Comparison of ENCODE assay signal across 8 cellular contexts in the genomic region with DNA sequence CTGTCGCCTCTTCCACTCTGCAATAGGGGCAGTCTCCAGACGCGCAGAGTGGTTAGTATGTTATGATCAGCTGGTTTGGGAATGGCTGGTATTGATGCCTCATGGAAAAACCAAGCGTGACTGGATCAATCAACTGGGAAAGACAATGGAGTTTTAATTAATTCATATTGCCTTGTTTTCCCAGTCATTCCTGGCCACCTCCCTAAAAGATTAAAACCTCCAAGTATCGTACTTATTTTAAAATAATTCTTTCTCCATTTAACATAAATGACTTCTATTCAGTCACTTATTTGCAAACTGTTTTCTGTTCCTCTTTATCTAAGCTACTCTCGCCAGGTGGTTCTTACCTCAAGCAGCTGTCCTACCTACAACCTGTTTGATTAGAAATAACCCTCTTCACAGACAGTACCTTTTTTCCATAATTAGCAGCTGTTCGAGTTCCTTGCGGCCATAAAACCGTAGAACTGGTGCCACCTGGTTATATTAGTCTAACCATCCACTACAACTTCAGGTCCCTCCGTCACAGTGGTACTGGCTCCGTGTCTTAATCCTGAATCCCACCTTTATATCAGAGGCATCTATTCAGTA. TPM values are rescaled to one million over a fixed set of nuclear protein-coding genes. Genes with fewer than 3 reads are reported as not detected.
DNase-seq lines count a peak whose midpoint lies in the region; ATAC-seq and TF ChIP-seq lines count a peak whose summit lies in the region.

No MANE protein-coding gene starts in this region.

- no peak for TF ChIP-seq CTCF in GM23338 (conservative IDR thresholded peaks at IDR 0.05; ENCODE audit: low read depth in 2 of 2)
- no peak for TF ChIP-seq CTCF in chondrocyte (IDR thresholded peaks at IDR 0.05)
- TF ChIP-seq CTCF in nephron (IDR thresholded peaks at IDR 0.05; ENCODE audit: unreplicated experiment in 3 of 3): no peak

- H4K20me1 ChIP-seq in GM23338 (replicated peaks; ENCODE audit: insufficient read depth): no peaks in the 10 kb centered on the region

- H3K27me3 ChIP-seq in GM23338 (ENCODE audit: insufficient read depth): no peaks in the 10 kb centered on the region
- H3K27me3 ChIP-seq in MG63: no peaks in the 10 kb centered on the region

- peaks cover 30% of the 10 kb centered on the region for H3K4me1 ChIP-seq in GM23338 (ENCODE audit: insufficient read depth)

- TF ChIP-seq POLR2A in erythroblast (IDR thresholded peaks at IDR 0.05; ENCODE audit: low read length): no peak

- H3K9me3 ChIP-seq in MG63: no peaks in the 10 kb centered on the region

- DNase-seq in NCI-H2107 treated with DMSO at 0.1 percent for 48 hours (lab: John Stamatoyannopoulos, UW; ENCODE audit: unreplicated experiment): peak; percentile 63
- no peak for DNase-seq in NCI-H2107 (lab: John Stamatoyannopoulos, UW)
- peak; percentile 15 for DNase-seq in GM23338 (ENCODE audit: low spot score)
- no peak for DNase-seq in MG63
- no peak for DNase-seq in chondrocyte (ENCODE audit: low spot score)
- no peak for DNase-seq in erythroblast (lab: John Stamatoyannopoulos, UW)
- DNase-seq in amygdala (lab: John Stamatoyannopoulos, UW): no peak

- peak overlapping the region; percentile 86 for H3K4me3 ChIP-seq in GM23338
- H3K4me3 ChIP-seq in MG63: peak overlapping the region; percentile 83

- peaks cover 42% of the 10 kb centered on the region for H3K79me2 ChIP-seq in GM23338 (replicated peaks; ENCODE audit: insufficient read depth)

- peak overlapping the region; percentile 88 for H3K4me2 ChIP-seq in GM23338

- H3K27me3 Mint-ChIP-seq in GM23338 (ENCODE audit: insufficient read depth, low read depth, poor library complexity) (peaks cover 4% of the 10 kb centered on the region), chondrocyte (ENCODE audit: low read depth) (no peaks in the 10 kb centered on the region), nephron (ENCODE audit: low read depth) (peaks cover 5% of the 10 kb centered on the region)

- H3K9me3 Mint-ChIP-seq in GM23338 (no peaks in the 10 kb centered on the region), chondrocyte (ENCODE audit: low read depth) (no peaks in the 10 kb centered on the region), nephron (no peaks in the 10 kb centered on the region)

- no peaks in the 10 kb centered on the region for H3F3A ChIP-seq in GM23338 (replicated peaks; ENCODE audit: low read depth)

- no peak overlapping the region for H3K27ac ChIP-seq in GM23338 (ENCODE audit: low read depth)

- H3K4me1 Mint-ChIP-seq in GM23338 (peaks cover 31% of the 10 kb centered on the region), chondrocyte (ENCODE audit: low read depth) (peaks cover 15% of the 10 kb centered on the region), nephron (peaks cover 8% of the 10 kb centered on the region)

- H3K9me2 ChIP-seq in GM23338 (ENCODE audit: insufficient read depth): no peaks in the 10 kb centered on the region

- ATAC-seq in GM23338: no peak

- H3K27ac Mint-ChIP-seq in GM23338 (no peak overlapping the region), chondrocyte (ENCODE audit: unreplicated experiment) (peak overlapping the region; percentile 89), nephron (peak overlapping the region in 1 of 3 experiments; percentile 42)

- no peaks in the 10 kb centered on the region for H3K36me3 ChIP-seq in GM23338 (ENCODE audit: insufficient read depth)
- H3K36me3 ChIP-seq in MG63: 0 out of 2 replicates have a peak, but pooled peaks cover 3% of the 10 kb centered on the region

- peak overlapping the region; percentile 97 for H2AFZ ChIP-seq in GM23338

- H3K36me3 Mint-ChIP-seq in GM23338 (ENCODE audit: low read depth) (peaks cover 12% of the 10 kb centered on the region; the same call in 2 of the 3 replicates), chondrocyte (ENCODE audit: low read depth) (no peaks in the 10 kb centered on the region), nephron (ENCODE audit: low read depth) (peaks cover under 1% of the 10 kb centered on the region)

- peak overlapping the region; percentile 97 for H3K4me3 Mint-ChIP-seq in GM23338
- peak overlapping the region; percentile 97 for H3K4me3 Mint-ChIP-seq in chondrocyte (ENCODE audit: unreplicated experiment)
- H3K4me3 Mint-ChIP-seq in nephron: peak overlapping the region; percentile 95 to 96 (median 96)

TF ChIP-seq in GM23338, 12 proteins besides CTCF, POLR2A, EP300 and RAD21 (continues in another document):
- TF ChIP-seq, protein P1, sequence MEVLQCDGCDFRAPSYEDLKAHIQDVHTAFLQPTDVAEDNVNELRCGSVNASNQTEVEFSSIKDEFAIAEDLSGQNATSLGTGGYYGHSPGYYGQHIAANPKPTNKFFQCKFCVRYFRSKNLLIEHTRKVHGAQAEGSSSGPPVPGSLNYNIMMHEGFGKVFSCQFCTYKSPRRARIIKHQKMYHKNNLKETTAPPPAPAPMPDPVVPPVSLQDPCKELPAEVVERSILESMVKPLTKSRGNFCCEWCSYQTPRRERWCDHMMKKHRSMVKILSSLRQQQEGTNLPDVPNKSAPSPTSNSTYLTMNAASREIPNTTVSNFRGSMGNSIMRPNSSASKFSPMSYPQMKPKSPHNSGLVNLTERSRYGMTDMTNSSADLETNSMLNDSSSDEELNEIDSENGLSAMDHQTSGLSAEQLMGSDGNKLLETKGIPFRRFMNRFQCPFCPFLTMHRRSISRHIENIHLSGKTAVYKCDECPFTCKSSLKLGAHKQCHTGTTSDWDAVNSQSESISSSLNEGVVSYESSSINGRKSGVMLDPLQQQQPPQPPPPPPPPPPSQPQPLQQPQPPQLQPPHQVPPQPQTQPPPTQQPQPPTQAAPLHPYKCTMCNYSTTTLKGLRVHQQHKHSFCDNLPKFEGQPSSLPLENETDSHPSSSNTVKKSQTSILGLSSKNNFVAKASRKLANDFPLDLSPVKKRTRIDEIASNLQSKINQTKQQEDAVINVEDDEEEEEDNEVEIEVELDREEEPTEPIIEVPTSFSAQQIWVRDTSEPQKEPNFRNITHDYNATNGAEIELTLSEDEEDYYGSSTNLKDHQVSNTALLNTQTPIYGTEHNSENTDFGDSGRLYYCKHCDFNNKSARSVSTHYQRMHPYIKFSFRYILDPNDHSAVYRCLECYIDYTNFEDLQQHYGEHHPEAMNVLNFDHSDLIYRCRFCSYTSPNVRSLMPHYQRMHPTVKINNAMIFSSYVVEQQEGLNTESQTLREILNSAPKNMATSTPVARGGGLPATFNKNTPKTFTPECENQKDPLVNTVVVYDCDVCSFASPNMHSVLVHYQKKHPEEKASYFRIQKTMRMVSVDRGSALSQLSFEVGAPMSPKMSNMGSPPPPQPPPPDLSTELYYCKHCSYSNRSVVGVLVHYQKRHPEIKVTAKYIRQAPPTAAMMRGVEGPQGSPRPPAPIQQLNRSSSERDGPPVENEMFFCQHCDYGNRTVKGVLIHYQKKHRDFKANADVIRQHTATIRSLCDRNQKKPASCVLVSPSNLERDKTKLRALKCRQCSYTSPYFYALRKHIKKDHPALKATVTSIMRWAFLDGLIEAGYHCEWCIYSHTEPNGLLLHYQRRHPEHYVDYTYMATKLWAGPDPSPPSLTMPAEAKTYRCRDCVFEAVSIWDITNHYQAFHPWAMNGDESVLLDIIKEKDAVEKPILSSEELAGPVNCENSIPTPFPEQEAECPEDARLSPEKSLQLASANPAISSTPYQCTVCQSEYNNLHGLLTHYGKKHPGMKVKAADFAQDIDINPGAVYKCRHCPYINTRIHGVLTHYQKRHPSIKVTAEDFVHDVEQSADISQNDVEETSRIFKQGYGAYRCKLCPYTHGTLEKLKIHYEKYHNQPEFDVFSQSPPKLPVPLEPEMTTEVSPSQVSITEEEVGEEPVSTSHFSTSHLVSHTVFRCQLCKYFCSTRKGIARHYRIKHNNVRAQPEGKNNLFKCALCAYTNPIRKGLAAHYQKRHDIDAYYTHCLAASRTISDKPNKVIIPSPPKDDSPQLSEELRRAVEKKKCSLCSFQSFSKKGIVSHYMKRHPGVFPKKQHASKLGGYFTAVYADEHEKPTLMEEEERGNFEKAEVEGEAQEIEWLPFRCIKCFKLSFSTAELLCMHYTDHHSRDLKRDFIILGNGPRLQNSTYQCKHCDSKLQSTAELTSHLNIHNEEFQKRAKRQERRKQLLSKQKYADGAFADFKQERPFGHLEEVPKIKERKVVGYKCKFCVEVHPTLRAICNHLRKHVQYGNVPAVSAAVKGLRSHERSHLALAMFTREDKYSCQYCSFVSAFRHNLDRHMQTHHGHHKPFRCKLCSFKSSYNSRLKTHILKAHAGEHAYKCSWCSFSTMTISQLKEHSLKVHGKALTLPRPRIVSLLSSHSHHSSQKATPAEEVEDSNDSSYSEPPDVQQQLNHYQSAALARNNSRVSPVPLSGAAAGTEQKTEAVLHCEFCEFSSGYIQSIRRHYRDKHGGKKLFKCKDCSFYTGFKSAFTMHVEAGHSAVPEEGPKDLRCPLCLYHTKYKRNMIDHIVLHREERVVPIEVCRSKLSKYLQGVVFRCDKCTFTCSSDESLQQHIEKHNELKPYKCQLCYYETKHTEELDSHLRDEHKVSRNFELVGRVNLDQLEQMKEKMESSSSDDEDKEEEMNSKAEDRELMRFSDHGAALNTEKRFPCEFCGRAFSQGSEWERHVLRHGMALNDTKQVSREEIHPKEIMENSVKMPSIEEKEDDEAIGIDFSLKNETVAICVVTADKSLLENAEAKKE (CRISPR knock-in tag; IDR thresholded peaks at IDR 0.05): no peak
- TF ChIP-seq JUNB (IDR thresholded peaks at IDR 0.05; ENCODE audit: unreplicated experiment) (no peak), ZNF331 (CRISPR knock-in tag; IDR thresholded peaks at IDR 0.05; ENCODE audit: low read depth) (no peak)

RNA-seq across cellular contexts. Expression of gene ZNF215, which starts 0.9 kb away (rescaled TPM):
- total RNA-seq in GM23338 (2014; rRNA removed; shearing (Covaris generic)): 18.8 and 20.8 TPM in 2 replicates
- polyA plus RNA-seq in GM23338 (2016; fragmentation: Nextera tagmentation; extraction: Ambion mirVana): 17.3 and 17.6 TPM in 2 replicates
- 6.2 and 8.0 TPM in 2 replicates for total RNA-seq in MG63 (2014; rRNA removed; shearing (Covaris generic); ENCODE audit: low replicate concordance)
- 2.3 to 2.4 TPM (median 2.4 TPM) in 3 replicates for total RNA-seq in chondrocyte

RNA-seq across cellular contexts. Expression of gene OR2D3, which starts 6.3 kb away (rescaled TPM):
- not detected in 2 replicates for total RNA-seq in GM23338 (2014; rRNA removed; shearing (Covaris generic))
- polyA plus RNA-seq in GM23338 (2016; fragmentation: Nextera tagmentation; extraction: Ambion mirVana): 0.21 and 0.65 TPM in 2 replicates
- not detected in 2 replicates for total RNA-seq in MG63 (2014; rRNA removed; shearing (Covaris generic); ENCODE audit: low replicate concordance)
- not detected in 3 replicates for total RNA-seq in chondrocyte

RNA-seq across cellular contexts. Expression of gene OR2D2, which starts 34.8 kb away (rescaled TPM):
- 0.24 and 1.3 TPM in 2 replicates for total RNA-seq in GM23338 (2014; rRNA removed; shearing (Covaris generic))
- 0.24 TPM in 1 of 2 replicates, not detected in the other for polyA plus RNA-seq in GM23338 (2016; fragmentation: Nextera tagmentation; extraction: Ambion mirVana)
- total RNA-seq in MG63 (2014; rRNA removed; shearing (Covaris generic); ENCODE audit: low replicate concordance): not detected in 2 replicates
- not detected in 3 replicates for total RNA-seq in chondrocyte

RNA-seq across cellular contexts. Expression of gene OR10A4, which starts 50.7 kb away (rescaled TPM):
- not detected in 2 replicates for total RNA-seq in GM23338 (2014; rRNA removed; shearing (Covaris generic))
- polyA plus RNA-seq in GM23338 (2016; fragmentation: Nextera tagmentation; extraction: Ambion mirVana): 0.21 TPM in 1 of 2 replicates, not detected in the other
- not detected in 2 replicates for total RNA-seq in MG63 (2014; rRNA removed; shearing (Covaris generic); ENCODE audit: low replicate concordance)
- total RNA-seq in chondrocyte: not detected in 3 replicates

Comparison
In these comparisons a context has a peak if more than half of its experiments do, and no peak if none do; other contexts are left out.
1. DNase-seq: peak in NCI-H2107 treated with DMSO at 0.1 percent for 48 hours (single experiment) and GM23338 (single experiment); none in NCI-H2107 (single experiment), MG63 (single experiment), chondrocyte (single experiment), erythroblast (0 of 2) and amygdala (0 of 56).
2. Peak in every context shown above with its lines, with median percentiles within 50 percentile points of each other: H3K4me3 Mint-ChIP-seq.